ENCODE assay signal across 1 cellular context in the genomic region with DNA sequence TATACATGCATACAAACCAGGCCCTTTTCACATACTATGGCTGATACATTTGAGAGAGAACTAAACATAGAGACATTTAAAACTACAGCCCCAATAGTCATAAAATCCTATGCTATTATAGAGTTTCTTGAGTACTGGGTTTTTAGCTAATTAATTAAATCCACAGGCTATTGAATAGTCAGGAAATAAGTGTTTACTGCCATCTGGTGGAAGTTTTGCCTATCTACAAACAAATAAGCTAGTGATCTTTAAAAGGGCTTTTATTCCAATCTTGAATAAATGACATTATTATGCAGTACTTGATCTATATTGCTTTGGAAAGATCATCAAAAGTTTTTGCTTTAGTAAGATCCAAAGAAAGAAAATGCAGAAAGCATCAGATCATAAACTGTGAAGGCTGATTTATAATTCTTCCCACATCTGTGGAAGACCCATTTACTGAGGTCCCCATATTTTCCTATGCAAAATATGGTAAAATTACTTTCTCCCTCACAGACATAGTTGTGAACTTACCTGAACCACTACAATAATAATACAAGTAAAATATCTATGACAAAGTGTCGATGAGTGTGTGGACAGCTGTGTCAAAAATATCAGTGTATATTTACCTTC.
TF ChIP-seq lines count a peak whose summit lies in the region.

No MANE protein-coding gene starts in this region.

TF ChIP-seq in K562, 482 proteins besides CTCF, POLR2A, EP300 and RAD21 (continued from another document):
- TF ChIP-seq, protein P1, sequence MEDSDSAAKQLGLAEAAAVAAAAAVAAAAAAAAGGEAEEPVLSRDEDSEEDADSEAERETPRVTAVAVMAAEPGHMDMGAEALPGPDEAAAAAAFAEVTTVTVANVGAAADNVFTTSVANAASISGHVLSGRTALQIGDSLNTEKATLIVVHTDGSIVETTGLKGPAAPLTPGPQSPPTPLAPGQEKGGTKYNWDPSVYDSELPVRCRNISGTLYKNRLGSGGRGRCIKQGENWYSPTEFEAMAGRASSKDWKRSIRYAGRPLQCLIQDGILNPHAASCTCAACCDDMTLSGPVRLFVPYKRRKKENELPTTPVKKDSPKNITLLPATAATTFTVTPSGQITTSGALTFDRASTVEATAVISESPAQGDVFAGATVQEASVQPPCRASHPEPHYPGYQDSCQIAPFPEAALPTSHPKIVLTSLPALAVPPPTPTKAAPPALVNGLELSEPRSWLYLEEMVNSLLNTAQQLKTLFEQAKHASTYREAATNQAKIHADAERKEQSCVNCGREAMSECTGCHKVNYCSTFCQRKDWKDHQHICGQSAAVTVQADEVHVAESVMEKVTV (CRISPR knock-in tag; IDR thresholded peaks at IDR 0.05), result peak; percentile 89
